9 cellular contexts compared by ENCODE assay signal in the genomic region with DNA sequence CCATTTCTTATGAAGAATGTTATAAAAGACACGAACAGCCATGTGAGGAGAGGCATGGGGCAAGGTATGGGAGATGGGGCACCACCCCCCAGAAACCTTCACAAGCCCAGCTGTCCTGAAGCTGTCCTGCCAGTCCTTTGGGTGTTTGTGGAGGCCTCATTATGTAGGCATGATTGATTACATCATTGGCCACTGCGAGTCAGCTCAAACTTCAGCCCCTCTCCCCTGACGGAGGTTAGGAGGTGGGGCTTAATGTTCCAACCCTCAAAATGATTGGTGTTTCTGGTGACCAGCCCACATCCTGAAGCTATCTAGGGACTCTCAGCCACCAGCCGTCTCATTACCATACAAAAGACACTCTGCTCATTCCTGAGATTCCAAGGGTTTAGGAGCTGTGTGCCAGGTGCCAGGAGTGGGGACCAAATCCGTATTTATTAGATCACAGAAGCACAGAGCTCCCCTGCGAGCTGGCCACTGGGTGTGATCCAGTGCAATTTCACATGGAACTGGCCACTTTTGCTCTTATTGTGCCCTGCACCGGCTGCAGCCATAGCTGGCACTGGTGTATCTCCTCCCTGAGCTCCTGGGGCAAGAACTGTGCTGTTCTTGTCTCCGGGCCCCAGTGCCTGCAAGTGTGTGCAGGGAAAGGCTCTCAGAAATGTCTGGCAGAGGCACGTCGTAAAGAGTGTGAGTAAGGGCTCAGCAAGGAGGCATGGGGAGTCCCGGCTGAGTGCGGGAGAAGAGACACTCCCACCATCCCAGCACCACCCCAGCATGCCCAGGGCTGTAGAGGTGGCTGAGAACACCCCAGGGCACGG. TPM values are rescaled to one million over a fixed set of nuclear protein-coding genes. Genes with fewer than 3 reads are reported as not detected.
DNase-seq lines count a peak whose midpoint lies in the region; ATAC-seq, FAIRE-seq and TF ChIP-seq lines count a peak whose summit lies in the region.
"Had no signal": no experiment of that assay in that cellular context is flagged by ENCODE, and none has a peak within 500 bp of the region (broad histone marks: within the 10 kb centered on the region; RNA-seq: fewer than 3 reads in every experiment).

No MANE protein-coding gene starts in this region.

- peak overlapping the region; percentile 48 for H2AFZ ChIP-seq in K562 (ENCODE audit: low read depth, low read length)

- H3K4me1 ChIP-seq in HUES6 (ENCODE audit: control insufficient read depth, insufficient read depth, low read length), result peaks cover 53% of the 10 kb centered on the region
- peaks cover 33 to 47% of the 10 kb centered on the region in 2 experiments; a peak in 4 of 5 replicates for H3K4me1 ChIP-seq in K562 (replicated peaks in 1 of 2; ENCODE audit: control insufficient read depth in 2 of 2, insufficient read depth in 2 of 2, low read length in 2 of 2)

- H3K9ac ChIP-seq in HUES6 (ENCODE audit: low read length) (peak overlapping the region; percentile 61), K562 (ENCODE audit: insufficient read depth in 1 of 2, low read depth in 2 of 2, low read length in 2 of 2) (peak overlapping the region in 1 of 2 experiments; percentile 73; a peak in 2 of 4 replicates)

- no peaks in the 10 kb centered on the region for H3K9me3 ChIP-seq in HUES6 (ENCODE audit: control insufficient read depth, insufficient read depth, low read depth, low read length)
- no peaks in the 10 kb centered on the region for H3K9me3 ChIP-seq in K562 (replicated peaks; ENCODE audit: control insufficient read depth, insufficient read depth, low read depth, low read length)
- H3K9me3 ChIP-seq: uterus had no signal

- no peak for TF ChIP-seq EP300 in K562 (IDR thresholded peaks at IDR 0.05; ENCODE audit: low read length)

- H3K36me3 ChIP-seq in HUES6 (ENCODE audit: control insufficient read depth, insufficient read depth, low read length) (no peaks in the 10 kb centered on the region), K562 (ENCODE audit: control insufficient read depth, insufficient read depth, low read length) (no peaks in the 10 kb centered on the region)
- H3K36me3 ChIP-seq: uterus had no signal

- no TSS peak for BruUV-seq in K562 (replicated peaks; lab: Mats Ljungman, UMichigan)

- in situ Hi-C loops in K562 (cut with MboI), result no loop called here

- peak; percentile 72 for FAIRE-seq in K562 (lab: Jason Lieb, UNC)

- peak overlapping the region; percentile 51 for H3K4me3 ChIP-seq in HUES6 (ENCODE audit: low read depth, low read length)
- H3K4me3 ChIP-seq in K562, result no peak overlapping the region
- H3K4me3 ChIP-seq: uterus had no signal

- H3K9me1 ChIP-seq in K562 (ENCODE audit: control insufficient read depth, insufficient read depth, low read length), result no peaks in the 10 kb centered on the region

- DNase-seq in EH (ENCODE audit: low read depth) (peak; percentile 71), K562 (ENCODE audit: extremely low read depth in 1 of 4, low spot score in 3 of 4) (peak in 2 of 4 experiments; percentile 52 to 63), kidney tubule cell (ENCODE audit: low spot score) (peak; percentile 82), caudate nucleus (lab: John Stamatoyannopoulos, UW) (no peak), SKM-1 (lab: John Stamatoyannopoulos, UW; ENCODE audit: unreplicated experiment) (no peak), mucosa of gallbladder (ENCODE audit: low spot score) (no peak)
- DNase-seq: uterus had no signal

- intact Hi-C loops in K562 (cut with micrococcal nuclease), result no loop called here

- H4K20me1 ChIP-seq in K562 (replicated peaks; ENCODE audit: control insufficient read depth, insufficient read depth, low read length), result 0 out of 2 replicates have a peak, but pooled peaks cover 5% of the 10 kb centered on the region

- no peak for TF ChIP-seq CTCF in K562 (IDR thresholded peaks at IDR 0.05 in 2 of 3, conservative IDR thresholded peaks at IDR 0.05 in 1 of 3; ENCODE audit: insufficient read depth in 2 of 3, low read depth in 1 of 3, low read length in 3 of 3)

- peaks cover 32% of the 10 kb centered on the region for H3K27me3 ChIP-seq in HUES6 (ENCODE audit: control insufficient read depth, insufficient read depth, low read length)
- no peaks in the 10 kb centered on the region for H3K27me3 ChIP-seq in K562 (ENCODE audit: control insufficient read depth in 2 of 2, insufficient read depth in 2 of 2, low read length in 2 of 2)
- H3K27me3 ChIP-seq: uterus had no signal

- peak; percentile 69 for ATAC-seq in K562
- no peak for ATAC-seq in GM19467 (IDR thresholded peaks at IDR 0.05; ENCODE audit: unreplicated experiment)

- POLR2A ChIA-PET in K562 (lab: Yijun Ruan, JAX), result interaction anchor here (0.6 to 1.2 kb wide), 9 partner anchors 10 to 722 kb away, joined by 3 to 4 read pairs (median 3); no protein-coding TSS in a partner anchor

- 24% methylated on average over 13 of the region's 13 CpGs for WGBS in K562 (ENCODE audit: insufficient coverage, low coverage, missing lambda C conversion rate)

- peak overlapping the region; percentile 50; the same call in 1 of the 2 replicates for H3K4me2 ChIP-seq in K562 (ENCODE audit: insufficient read depth, low read length)

- no peaks in the 10 kb centered on the region for H3K79me2 ChIP-seq in K562 (ENCODE audit: control insufficient read depth, insufficient read depth, low read length)

- no peak for TF ChIP-seq RAD21 in K562 (CRISPR knock-in tag; conservative IDR thresholded peaks at IDR 0.05 in 1 of 2, IDR thresholded peaks at IDR 0.05 in 1 of 2)

- TF ChIP-seq POLR2A in K562 (conservative IDR thresholded peaks at IDR 0.05), result no peak

- CTCF ChIA-PET in K562 (lab: Yijun Ruan, JAX; ENCODE audit: low intra/inter-chr PET ratio), result no interaction called here

- 0 out of 2 replicates have a peak overlapping the region, but pooled peaks have one; percentile 30 for H3K27ac ChIP-seq in HUES6 (ENCODE audit: low read depth, low read length)
- H3K27ac ChIP-seq in K562 (ENCODE audit: extremely low read depth, low read depth, low read length), result no peak overlapping the region
- no peak overlapping the region for H3K27ac ChIP-seq in caudate nucleus (ENCODE audit: low read depth, low read length)
- H3K27ac ChIP-seq: uterus had no signal

TF ChIP-seq in K562, 482 proteins besides CTCF, POLR2A, EP300 and RAD21 (continues in another document):
- TF ChIP-seq CEBPG (CRISPR knock-in tag; IDR thresholded peaks at IDR 0.05) (peak; percentile 52), CEBPG (tag; conservative IDR thresholded peaks at IDR 0.05 in 1 of 2, IDR thresholded peaks at IDR 0.05 in 1 of 2) (no peak), RFX5 (IDR thresholded peaks at IDR 0.05; ENCODE audit: low read depth, low read length) (no peak), CBFB (CRISPR knock-in tag; IDR thresholded peaks at IDR 0.05) (0 out of 2 replicates have a peak, but pooled peaks have one; percentile 34), ZNF41 (CRISPR knock-in tag; conservative IDR thresholded peaks at IDR 0.05) (no peak), NFE2L1 (tag; IDR thresholded peaks at IDR 0.05; ENCODE audit: borderline replicate concordance, low read depth) (no peak), CEBPB (tag; IDR thresholded peaks at IDR 0.05) (peak; percentile 38; the same call in 1 of the 2 replicates), ARID1B (IDR thresholded peaks at IDR 0.05) (no peak)
- TF ChIP-seq, protein P1, sequence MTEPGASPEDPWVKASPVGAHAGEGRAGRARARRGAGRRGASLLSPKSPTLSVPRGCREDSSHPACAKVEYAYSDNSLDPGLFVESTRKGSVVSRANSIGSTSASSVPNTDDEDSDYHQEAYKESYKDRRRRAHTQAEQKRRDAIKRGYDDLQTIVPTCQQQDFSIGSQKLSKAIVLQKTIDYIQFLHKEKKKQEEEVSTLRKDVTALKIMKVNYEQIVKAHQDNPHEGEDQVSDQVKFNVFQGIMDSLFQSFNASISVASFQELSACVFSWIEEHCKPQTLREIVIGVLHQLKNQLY (CRISPR knock-in tag; conservative IDR thresholded peaks at IDR 0.05), result no peak
- TF ChIP-seq, protein P2, sequence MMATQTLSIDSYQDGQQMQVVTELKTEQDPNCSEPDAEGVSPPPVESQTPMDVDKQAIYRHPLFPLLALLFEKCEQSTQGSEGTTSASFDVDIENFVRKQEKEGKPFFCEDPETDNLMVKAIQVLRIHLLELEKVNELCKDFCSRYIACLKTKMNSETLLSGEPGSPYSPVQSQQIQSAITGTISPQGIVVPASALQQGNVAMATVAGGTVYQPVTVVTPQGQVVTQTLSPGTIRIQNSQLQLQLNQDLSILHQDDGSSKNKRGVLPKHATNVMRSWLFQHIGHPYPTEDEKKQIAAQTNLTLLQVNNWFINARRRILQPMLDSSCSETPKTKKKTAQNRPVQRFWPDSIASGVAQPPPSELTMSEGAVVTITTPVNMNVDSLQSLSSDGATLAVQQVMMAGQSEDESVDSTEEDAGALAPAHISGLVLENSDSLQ (IDR thresholded peaks at IDR 0.05), result peak; percentile 87

RNA-seq across cellular contexts. Expression of a gene that starts 10.5 kb away (rescaled TPM):
- 0.35 and 0.56 TPM in 2 replicates for total RNA-seq in K562 (2011; cell fraction: chromatin; rRNA removed; ENCODE audit: low replicate concordance)
- 0.17 and 0.39 TPM in 2 replicates for total RNA-seq in K562 (2011; cell fraction: nucleolus; rRNA removed)
- total RNA-seq in K562 (2011; cell fraction: nucleoplasm; rRNA removed), result 0.15 and 0.37 TPM in 2 replicates
- total RNA-seq in K562 (2014; rRNA removed) (0.29 and 1.1 TPM in 2 replicates), K562 (2014; rRNA removed; fragmentation: Illumina TruSeq; extraction: Trizol) (0.03 and 0.04 TPM in 2 replicates), K562 (2015; rRNA removed; fragmentation: Illumina TruSeq; extraction: Trizol) (0.14 and 0.57 TPM in 2 replicates), K562 (2021) (0.16 and 0.36 TPM in 2 replicates), mucosa of gallbladder (7.7 TPM)
- polyA plus RNA-seq in K562 (2011; rRNA removed) (0.01 and 0.11 TPM in 2 replicates), K562 (2014; fragmentation: Illumina TruSeq; extraction: Trizol) (0.07 and 0.15 TPM in 2 replicates), K562 (2014; fragmentation: Nextera tagmentation; extraction: Ambion mirVana) (under 1 TPM in 1 of 2 experiments, not detected in 1; 0.18 TPM), K562 (2014; rRNA removed) (0.17 and 0.36 TPM in 2 replicates)
- polyA plus RNA-seq in K562 (2011; cell fraction: cytosol; rRNA removed), result 0.01 and 0.03 TPM in 2 replicates
- polyA plus RNA-seq in K562 (2011; cell fraction: nucleus; rRNA removed), result 0.13 and 0.20 TPM in 2 replicates
- polyA plus RNA-seq in K562 (2012), result 0.51 and 0.85 TPM in 2 replicates
- 0.04 and 0.06 TPM in 2 replicates for polyA minus RNA-seq in K562 (2011; rRNA and poly(A)+ RNA removed)
- not detected in 2 replicates for polyA minus RNA-seq in K562 (2011; cell fraction: cytosol; rRNA and poly(A)+ RNA removed)
- 0.11 and 0.13 TPM in 2 replicates for polyA minus RNA-seq in K562 (2011; cell fraction: nucleus; rRNA and poly(A)+ RNA removed)

Comparison
In these comparisons a context has a peak if more than half of its experiments do, and no peak if none do; other contexts are left out.
1. DNase-seq: peak in EH (single experiment) and kidney tubule cell (single experiment); none in caudate nucleus (0 of 61), SKM-1 (single experiment) and mucosa of gallbladder (single experiment).